ENCODE assay signal across 16 cellular contexts in the genomic region with DNA sequence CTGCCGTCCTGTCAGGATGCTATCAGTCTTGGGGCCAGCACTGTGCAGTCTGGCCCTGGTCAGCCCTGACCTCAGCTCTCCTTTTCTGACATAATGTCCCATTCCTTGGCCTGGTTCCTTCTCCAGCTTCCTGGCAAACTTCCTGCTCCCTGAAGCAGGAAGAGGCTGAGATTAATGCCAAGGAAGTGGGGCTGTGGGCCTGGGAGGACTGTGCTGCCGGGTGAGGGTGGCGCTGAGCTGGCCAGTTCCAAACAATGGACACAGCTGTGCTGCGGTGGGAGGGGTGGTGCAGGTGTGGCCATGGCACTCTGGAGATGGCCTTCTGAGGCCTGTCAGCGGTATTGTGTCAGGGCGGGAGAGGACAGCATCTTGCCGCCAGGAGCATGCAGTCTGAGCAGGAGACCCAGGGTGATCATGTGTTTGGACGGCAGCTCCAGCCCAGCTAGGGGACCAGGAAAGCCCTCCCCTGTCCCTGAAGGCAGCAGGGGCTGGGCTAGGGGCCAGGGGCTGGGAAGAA. TPM values are rescaled to one million over a fixed set of nuclear protein-coding genes. Genes with fewer than 3 reads are reported as not detected.
DNase-seq lines count a peak whose midpoint lies in the region; ATAC-seq and TF ChIP-seq lines count a peak whose summit lies in the region.
"Had no signal": no experiment of that assay in that cellular context is flagged by ENCODE, and none has a peak within 500 bp of the region (broad histone marks: within the 10 kb centered on the region; RNA-seq: fewer than 3 reads in every experiment).

No MANE protein-coding gene starts in this region.

- H2AFZ ChIP-seq in neuronal stem cell (ENCODE audit: low read length), result no peak overlapping the region

- H3K27me3 ChIP-seq in right atrium auricular region, result no peaks in the 10 kb centered on the region
- H3K27me3 ChIP-seq in neuronal stem cell (ENCODE audit: control insufficient read depth in 3 of 3, insufficient read depth in 3 of 3, low read depth in 1 of 3, low read length in 3 of 3), result no peaks in the 10 kb centered on the region

- CTCF ChIA-PET in activated CD8-positive, alpha-beta memory T cell treated with anti-CD3 and anti-CD28 coated beads, Interleukin-2, amount 10 ng/mL, durations not matched to agents 7 days and 5 days (lab: Charles Lee), result no interaction called here

- no peaks in the 10 kb centered on the region for H3K4me1 Mint-ChIP-seq in activated CD8-positive, alpha-beta memory T cell treated with anti-CD3 and anti-CD28 coated beads, Interleukin-2, amount 10 ng/mL, durations not matched to agents 7 days and 5 days

- H3K27ac ChIP-seq in right atrium auricular region, result no peak overlapping the region
- no peak overlapping the region for H3K27ac ChIP-seq in neuronal stem cell (replicated peaks; ENCODE audit: low read length)

- H3K4me2 ChIP-seq in neuronal stem cell (ENCODE audit: insufficient read depth, low read length, poor library complexity, severe bottlenecking), result no peak overlapping the region

- no peak overlapping the region for H4K8ac ChIP-seq in neuronal stem cell (ENCODE audit: low read depth, low read length)

- no peak for TF ChIP-seq CTCF in right atrium auricular region (IDR thresholded peaks at IDR 0.05)

- H3K36me3 ChIP-seq in right atrium auricular region (no peaks in the 10 kb centered on the region), neuronal stem cell (replicated peaks in 1 of 2; ENCODE audit: control insufficient read depth in 2 of 2, insufficient read depth in 2 of 2, low read length in 2 of 2) (no peaks in the 10 kb centered on the region)

- peaks cover 2% of the 10 kb centered on the region for H3K79me1 ChIP-seq in neuronal stem cell (ENCODE audit: low read depth, low read length)

- no peak overlapping the region for H2BK120ac ChIP-seq in neuronal stem cell (ENCODE audit: low read depth, low read length)

- intact Hi-C loops in Right ventricle myocardium superior (cut with DNase I) (no loop called here), Right ventricle myocardium inferior (cut with DNase I) (no loop called here)

- H3K9me3 ChIP-seq in right atrium auricular region (peaks cover 0 to 13% of the 10 kb centered on the region in 2 donors), neuronal stem cell (replicated peaks in 1 of 2; ENCODE audit: control insufficient read depth in 2 of 2, insufficient read depth in 1 of 2, low read depth in 1 of 2, low read length in 2 of 2) (peaks cover 0 to 69% of the 10 kb centered on the region in 2 donors)

- no peaks in the 10 kb centered on the region for H3K36me3 Mint-ChIP-seq in activated CD8-positive, alpha-beta memory T cell treated with anti-CD3 and anti-CD28 coated beads, Interleukin-2, amount 10 ng/mL, durations not matched to agents 7 days and 5 days

- no peak overlapping the region for H3K4me3 ChIP-seq in right atrium auricular region
- peak overlapping the region in 1 of 2 donors; percentile 57 for H3K4me3 ChIP-seq in neuronal stem cell (ENCODE audit: low read length in 2 of 2)

- no peak overlapping the region for H4K91ac ChIP-seq in neuronal stem cell (ENCODE audit: low read depth, low read length, poor library complexity)

- H2BK15ac ChIP-seq in neuronal stem cell (ENCODE audit: low read length), result no peak overlapping the region

- H3K18ac ChIP-seq in neuronal stem cell (ENCODE audit: low read length), result no peak overlapping the region

- no peak overlapping the region for H3K14ac ChIP-seq in neuronal stem cell (ENCODE audit: low read length)

- H2AK5ac ChIP-seq in neuronal stem cell (ENCODE audit: low read depth, low read length), result no peak overlapping the region

- H3K9me3 Mint-ChIP-seq in activated CD8-positive, alpha-beta memory T cell treated with anti-CD3 and anti-CD28 coated beads, Interleukin-2, amount 10 ng/mL, durations not matched to agents 7 days and 5 days (ENCODE audit: low read depth), result peaks cover 11% of the 10 kb centered on the region

- no peak for DNase-seq in Right ventricle myocardium superior
- no peak for DNase-seq in Right ventricle myocardium inferior (ENCODE audit: missing footprints)
- peak; percentile 32 for DNase-seq in right atrium auricular region (ENCODE audit: low spot score)
- no peak for DNase-seq in neuronal stem cell (ENCODE audit: low spot score)
- DNase-seq in GF-D8 (lab: John Stamatoyannopoulos, UW), result no peak
- DNase-seq in activated CD8-positive, alpha-beta memory T cell treated with anti-CD3 and anti-CD28 coated beads, Interleukin-2, amount 10 ng/mL, durations not matched to agents 7 days and 5 days, result no peak
- DNase-seq: 8988T, C1 segment of cervical spinal cord, EL, HCEC 1CT, NCI-H146, NCI-H2081 treated with DMSO at 0.1 percent for 48 hours, NCI-H526, PC-3 had no signal

- H2BK5ac ChIP-seq in neuronal stem cell (ENCODE audit: low read length), result no peak overlapping the region

- WGBS in neuronal stem cell (ENCODE audit: extremely low coverage in 2 of 2, insufficient read length in 2 of 2, insufficient replicate concordance in 1 of 2), 2 donors, result no CpG with 5 or more reads among the region's 8 CpGs

- no peaks in the 10 kb centered on the region for H3K27me3 Mint-ChIP-seq in activated CD8-positive, alpha-beta memory T cell treated with anti-CD3 and anti-CD28 coated beads, Interleukin-2, amount 10 ng/mL, durations not matched to agents 7 days and 5 days

- H3K4me3 Mint-ChIP-seq in activated CD8-positive, alpha-beta memory T cell treated with anti-CD3 and anti-CD28 coated beads, Interleukin-2, amount 10 ng/mL, durations not matched to agents 7 days and 5 days, result no peak overlapping the region

- no peak overlapping the region for H3K9ac ChIP-seq in neuronal stem cell (ENCODE audit: low read depth, low read length, poor library complexity)

- ATAC-seq in Right ventricle myocardium superior (ENCODE audit: poor library complexity) (peak; percentile 21), Right ventricle myocardium inferior (no peak), HG02642 (IDR thresholded peaks at IDR 0.05; ENCODE audit: poor library complexity, unreplicated experiment) (no peak), GM18498 (IDR thresholded peaks at IDR 0.05; ENCODE audit: unreplicated experiment) (no peak)
- ATAC-seq in activated CD8-positive, alpha-beta memory T cell treated with anti-CD3 and anti-CD28 coated beads, Interleukin-2, amount 10 ng/mL, durations not matched to agents 7 days and 5 days, result no peak
- ATAC-seq: PC-3 had no signal

- H3K27ac Mint-ChIP-seq in activated CD8-positive, alpha-beta memory T cell treated with anti-CD3 and anti-CD28 coated beads, Interleukin-2, amount 10 ng/mL, durations not matched to agents 7 days and 5 days, result no peak overlapping the region

- H2BK12ac ChIP-seq in neuronal stem cell (ENCODE audit: low read length), result no peak overlapping the region

- no peak overlapping the region for H3K4ac ChIP-seq in neuronal stem cell (ENCODE audit: low read length)

- H3K23ac ChIP-seq in neuronal stem cell (ENCODE audit: low read depth, low read length, poor library complexity), result peak overlapping the region; percentile 43

- peaks cover 0 to 5% of the 10 kb centered on the region in 2 donors for H3K4me1 ChIP-seq in right atrium auricular region
- no peaks in the 10 kb centered on the region for H3K4me1 ChIP-seq in neuronal stem cell (ENCODE audit: control insufficient read depth in 2 of 2, insufficient read depth in 1 of 2, low read depth in 1 of 2, low read length in 2 of 2)

RNA-seq across cellular contexts. Expression of a gene that starts 30.9 kb away (rescaled TPM):
- 0.27 TPM for total RNA-seq in Right ventricle myocardium superior
- 0.16 TPM for total RNA-seq in Right ventricle myocardium inferior
- total RNA-seq in right atrium auricular region, result not detected
- polyA plus RNA-seq in neuronal stem cell (2013, experiment 1 of 2), result not detected
- polyA plus RNA-seq in neuronal stem cell (2013, experiment 2 of 2), result not detected
- not detected for total RNA-seq in activated CD8-positive, alpha-beta memory T cell treated with anti-CD3 and anti-CD28 coated beads, Interleukin-2, amount 10 ng/mL, durations not matched to agents 7 days and 5 days
- total RNA-seq: PC-3 had no signal
